13 cellular contexts compared by ENCODE assay signal in the genomic region with DNA sequence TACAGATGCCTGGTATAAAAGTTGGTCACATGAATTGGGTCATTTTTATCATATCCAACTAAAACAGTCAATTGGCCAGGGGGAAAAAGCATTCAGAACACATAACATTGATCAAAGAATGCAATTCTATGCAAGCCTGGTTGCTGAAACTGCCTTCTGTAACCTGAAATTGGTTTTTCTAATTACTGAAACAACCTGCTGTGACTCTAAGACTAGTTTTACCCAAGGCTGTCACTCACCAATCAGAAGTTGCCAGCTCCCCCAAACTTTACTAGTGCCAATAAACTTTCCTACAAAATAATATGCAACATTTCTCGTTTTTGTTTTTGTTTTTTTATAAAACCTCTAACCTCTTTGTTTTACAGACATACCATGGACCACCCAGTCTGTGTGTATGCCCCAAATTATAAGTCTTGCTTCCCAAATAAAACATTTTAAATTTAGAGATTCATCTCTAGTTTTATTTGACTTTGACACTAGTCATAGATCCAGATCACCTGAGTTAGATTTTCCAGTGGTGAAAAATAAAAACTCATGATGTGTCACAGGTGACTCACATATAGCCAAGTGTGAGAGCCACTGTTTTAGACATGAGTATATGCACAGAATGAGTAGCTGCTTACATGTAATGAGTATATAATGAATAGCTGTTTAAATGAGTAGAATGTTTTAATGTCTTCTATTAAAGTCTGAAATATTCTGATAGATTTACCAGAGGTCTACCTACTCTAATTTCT.
DNase-seq lines count a peak whose midpoint lies in the region; ATAC-seq, FAIRE-seq and TF ChIP-seq lines count a peak whose summit lies in the region.
"Had no signal": no experiment of that assay in that cellular context is flagged by ENCODE, and none has a peak within 500 bp of the region (broad histone marks: within the 10 kb centered on the region; RNA-seq: fewer than 3 reads in every experiment).

No MANE protein-coding gene starts in this region.

- H3K4me3 ChIP-seq in keratinocyte (ENCODE audit: control insufficient read depth in 2 of 3, extremely low read depth in 1 of 3, insufficient read depth in 2 of 3, low read depth in 1 of 3, low read length in 3 of 3) (peak overlapping the region in 1 of 3 experiments; percentile 11), kidney (ENCODE audit: low read length in 2 of 2) (no peak overlapping the region)
- H3K4me3 ChIP-seq: ascending aorta, thoracic aorta had no signal

- intact Hi-C loops in kidney (cut with DNase I), result no loop called here

- no peaks in the 10 kb centered on the region for H3K79me2 ChIP-seq in keratinocyte (ENCODE audit: control insufficient read depth, insufficient read depth, low read length)

- no peaks in the 10 kb centered on the region for H3K9me1 ChIP-seq in keratinocyte (ENCODE audit: control insufficient read depth, extremely low read depth, insufficient read depth, low read length)

- DNase-seq in DMS53 (lab: John Stamatoyannopoulos, UW) (peak; percentile 48), DMS53 treated with DMSO at 0.1 percent for 48 hours (lab: John Stamatoyannopoulos, UW; ENCODE audit: unreplicated experiment) (no peak), HPDE6-E6E7 (ENCODE audit: extremely low spot score) (peak; percentile 77), amniotic epithelial cell (ENCODE audit: low read depth) (peak; percentile 45), keratinocyte (ENCODE audit: low read depth, low spot score) (peak; percentile 69), DMS79 (lab: John Stamatoyannopoulos, UW) (no peak), kidney (no peak)
- DNase-seq: activated CD4-positive, alpha-beta T cell treated with anti-CD3 and anti-CD28 coated beads for 48 hours; NCI-H774 had no signal

- dilution Hi-C loops in keratinocyte (cut with MboI; ENCODE audit: extremely low pct_ligation_motif_present, low sequenced_read_pairs), result no loop called here

- peak overlapping the region; percentile 82 for H3K27ac ChIP-seq in keratinocyte (ENCODE audit: control insufficient read depth, insufficient read depth, low read length)
- H3K27ac ChIP-seq in kidney (ENCODE audit: low read depth in 2 of 2, low read length in 2 of 2), result no peak overlapping the region
- H3K27ac ChIP-seq: 22Rv1, ascending aorta, thoracic aorta had no signal

- FAIRE-seq in keratinocyte (lab: Jason Lieb, UNC) (peak; percentile 68), kidney (lab: Jason Lieb, UNC) (no peak)

- H3K9ac ChIP-seq in keratinocyte (ENCODE audit: control insufficient read depth, extremely low read depth, insufficient read depth, low read length) (peak overlapping the region; percentile 62), kidney (ENCODE audit: low read length in 2 of 2) (no peak overlapping the region)

- no peaks in the 10 kb centered on the region for H3K9me3 ChIP-seq in keratinocyte (ENCODE audit: control insufficient read depth, low read depth, low read length)
- no peaks in the 10 kb centered on the region for H3K9me3 ChIP-seq in kidney (ENCODE audit: control insufficient read depth in 1 of 2, low read length in 2 of 2)
- H3K9me3 ChIP-seq: ascending aorta, thoracic aorta had no signal

- H2AFZ ChIP-seq in keratinocyte (ENCODE audit: control insufficient read depth, low read length), result peak overlapping the region; percentile 73

- no peak for TF ChIP-seq CTCF in keratinocyte (optimal IDR thresholded peaks at IDR 0.05 in 1 of 3, IDR thresholded peaks at IDR 0.05 in 1 of 3, conservative IDR thresholded peaks at IDR 0.05 in 1 of 3; ENCODE audit: extremely low read depth in 1 of 3, insufficient read depth in 2 of 3, low read length in 3 of 3)
- TF ChIP-seq CTCF in kidney (IDR thresholded peaks at IDR 0.05; ENCODE audit: borderline replicate concordance, extremely low read depth, insufficient read depth), result no peak

- no peaks in the 10 kb centered on the region for H4K20me1 ChIP-seq in keratinocyte (ENCODE audit: control insufficient read depth, extremely low read depth, insufficient read depth, low read length)

- H3K27me3 ChIP-seq in keratinocyte (ENCODE audit: control insufficient read depth, extremely low read depth, insufficient read depth, low read length), result no peaks in the 10 kb centered on the region
- H3K27me3 ChIP-seq: ascending aorta had no signal

- no peaks in the 10 kb centered on the region for H3K36me3 ChIP-seq in keratinocyte (ENCODE audit: control insufficient read depth in 2 of 2, extremely low read depth in 1 of 2, insufficient read depth in 2 of 2, low read length in 2 of 2)
- no peaks in the 10 kb centered on the region for H3K36me3 ChIP-seq in kidney (ENCODE audit: control insufficient read depth in 1 of 2, insufficient read depth in 2 of 2, low read length in 2 of 2)
- H3K36me3 ChIP-seq: ascending aorta, thoracic aorta had no signal

- H3K4me2 ChIP-seq in keratinocyte (ENCODE audit: control insufficient read depth, extremely low read depth, insufficient read depth, low read depth, low read length), result peak overlapping the region; percentile 61

- H3K4me1 ChIP-seq in keratinocyte (ENCODE audit: control insufficient read depth, extremely low read depth, insufficient read depth, low read length) (peaks cover 32% of the 10 kb centered on the region), kidney (ENCODE audit: control insufficient read depth in 1 of 2, insufficient read depth in 1 of 2, low read depth in 1 of 2, low read length in 2 of 2) (no peaks in the 10 kb centered on the region)
- H3K4me1 ChIP-seq: ascending aorta had no signal

- no peak for ATAC-seq in GM21723 (IDR thresholded peaks at IDR 0.05; ENCODE audit: unreplicated experiment)

Comparison
In these comparisons a context has a peak if more than half of its experiments do, and no peak if none do; other contexts are left out.
1. DNase-seq: peak in DMS53 (single experiment), HPDE6-E6E7 (single experiment), amniotic epithelial cell (single experiment) and keratinocyte (single experiment); none in DMS53 treated with DMSO at 0.1 percent for 48 hours (single experiment), DMS79 (single experiment) and kidney (single experiment).